ENCODE assay signal across 8 cellular contexts in genomic region chr2:45585267-45585861, GRCh38. TPM values are rescaled to one million over a fixed set of nuclear protein-coding genes. Genes with fewer than 3 reads are reported as not detected.
DNase-seq lines count a peak whose midpoint lies in the region; ATAC-seq and TF ChIP-seq lines count a peak whose summit lies in the region.

No MANE protein-coding gene starts in this region.

- H3K4me3 Mint-ChIP-seq in activated B cell treated with CpG ODN at 0.5 μM for 24 hours = no peak overlapping the region

- DNase-seq in SKM-1 treated with dmso at 0.1 percent for 144 hours (lab: John Stamatoyannopoulos, UW; ENCODE audit: unreplicated experiment) = peak; percentile 35
- DNase-seq in SKM-1 (lab: John Stamatoyannopoulos, UW; ENCODE audit: unreplicated experiment) = no peak
- DNase-seq in MV-4-11 (lab: John Stamatoyannopoulos, UW) = peak; percentile 67
- no peak for DNase-seq in activated B cell treated with CpG ODN at 0.5 μM for 24 hours
- DNase-seq in left ventricle myocardium inferior = no peak
- DNase-seq in spleen = no peak
- DNase-seq in stimulated activated CD4-positive, alpha-beta T cell treated with anti-CD3 and anti-CD28 coated beads, Interleukin-12 subunit alpha, Interleukin-12 subunit beta, amount 100 ng/mL, for 4 hours = no peak

- H3K36me3 ChIP-seq in left ventricle myocardium inferior (peaks cover 7% of the 10 kb centered on the region), spleen (peaks cover 0 to 12% (median 0%) of the 10 kb centered on the region in 6 donors)

- H3K27me3 ChIP-seq in left ventricle myocardium inferior (ENCODE audit: low read depth) (no peaks in the 10 kb centered on the region), spleen (replicated peaks in 1 of 7) (no peaks in the 10 kb centered on the region)

- H3K9me3 Mint-ChIP-seq in activated B cell treated with CpG ODN at 0.5 μM for 24 hours = no peaks in the 10 kb centered on the region

- 30 to 47% (median 33%) methylated on average over 5 of the region's 5 CpGs for WGBS in spleen, 5 donors

- H3K4me1 ChIP-seq in left ventricle myocardium inferior = peaks cover 12% of the 10 kb centered on the region
- H3K4me1 ChIP-seq in spleen = peaks cover 0 to 53% (median 13%) of the 10 kb centered on the region in 6 donors

- peaks cover 13% of the 10 kb centered on the region for H3K4me1 Mint-ChIP-seq in activated B cell treated with CpG ODN at 0.5 μM for 24 hours

- no peak overlapping the region for H3K27ac Mint-ChIP-seq in activated B cell treated with CpG ODN at 0.5 μM for 24 hours

- intact Hi-C loops in activated B cell treated with CpG ODN at 0.5 μM for 24 hours (cut with micrococcal nuclease) = loop anchor here (1.0 to 2.0 kb wide), 3 partner anchors 25 to 780 kb away; partner anchors contain the start of gene SRBD1
- intact Hi-C loops in left ventricle myocardium inferior (cut with micrococcal nuclease) = no loop called here
- intact Hi-C loops in spleen (cut with DNase I; ENCODE audit: low total_unique reads) = no loop called here

- peak; percentile 48 for TF ChIP-seq CTCF in activated B cell treated with CpG ODN at 0.5 μM for 24 hours (IDR thresholded peaks at IDR 0.05)
- peak; percentile 84 for TF ChIP-seq CTCF in left ventricle myocardium inferior (IDR thresholded peaks at IDR 0.05; ENCODE audit: borderline replicate concordance)
- peak in 10 of 11 experiments; percentile 40 to 77 (median 66) for TF ChIP-seq CTCF in spleen (IDR thresholded peaks at IDR 0.05 in 8 of 11, conservative IDR thresholded peaks at IDR 0.05 in 3 of 11)

- H3K9me3 ChIP-seq in left ventricle myocardium inferior (replicated peaks) (no peaks in the 10 kb centered on the region), spleen (no peaks in the 10 kb centered on the region)

- H3K27ac ChIP-seq in left ventricle myocardium inferior (replicated peaks) (no peak overlapping the region), spleen (peak overlapping the region in 2 of 8 donors; percentile 28 to 65)

- CTCF ChIA-PET in activated B cell treated with CpG ODN at 0.5 μM for 24 hours (lab: Charles Lee) = interaction anchor here (0.7 to 1.3 kb wide), 7 partner anchors 12 to 1065 kb away, joined by 3 to 13 read pairs (median 3); no protein-coding TSS in a partner anchor

- no peaks in the 10 kb centered on the region for H3K27me3 Mint-ChIP-seq in activated B cell treated with CpG ODN at 0.5 μM for 24 hours

- ATAC-seq in activated B cell treated with CpG ODN at 0.5 μM for 24 hours (ENCODE audit: low read depth) (peak; percentile 52), GM21576 (IDR thresholded peaks at IDR 0.05; ENCODE audit: unreplicated experiment) (no peak)

- H3K4me3 ChIP-seq in left ventricle myocardium inferior (no peak overlapping the region), spleen (no peak overlapping the region)

- H3K36me3 Mint-ChIP-seq in activated B cell treated with CpG ODN at 0.5 μM for 24 hours (ENCODE audit: low read depth) = peaks cover 23% of the 10 kb centered on the region

- no peak for TF ChIP-seq POLR2A in spleen (IDR thresholded peaks at IDR 0.05)

- POLR2A ChIA-PET in activated B cell treated with CpG ODN at 0.5 μM for 24 hours (lab: Charles Lee) = interaction anchor here (0.6 kb wide), 1 partner anchor 66 kb away, joined by 3 read pairs; the partner anchor contains the start of gene PRKCE

RNA-seq across cellular contexts. Expression of gene SRBD1, which starts 25.7 kb away (rescaled TPM):
- total RNA-seq in activated B cell treated with CpG ODN at 0.5 μM for 24 hours (20.2 and 20.8 TPM in 2 replicates), left ventricle myocardium inferior (11.8 TPM), spleen (10 to 100 TPM; 21.0 to 57.8 (median 29.1) TPM)
- 1 to 10 TPM; 4.6 to 9.5 (median 7.8) TPM for polyA plus RNA-seq in spleen

Comparison
In these comparisons a context has a peak if more than half of its experiments do, and no peak if none do; other contexts are left out.
1. DNase-seq: peak in SKM-1 treated with dmso at 0.1 percent for 144 hours (single experiment) and MV-4-11 (single experiment); none in SKM-1 (single experiment), activated B cell treated with CpG ODN at 0.5 μM for 24 hours (single experiment), left ventricle myocardium inferior (single experiment), spleen (single experiment) and stimulated activated CD4-positive, alpha-beta T cell treated with anti-CD3 and anti-CD28 coated beads, Interleukin-12 subunit alpha, Interleukin-12 subunit beta, amount 100 ng/mL, for 4 hours (single experiment).
2. Peak in every context shown above with its lines, with median percentiles within 50 percentile points of each other: CTCF ChIP-seq.